Comparison of ENCODE assay signal across 1 cellular context in genomic region chr15:49185473-49185872, GRCh38.
TF ChIP-seq lines count a peak whose summit lies in the region.

No MANE protein-coding gene starts in this region.

TF ChIP-seq in GM23338, 12 proteins besides CTCF, POLR2A, EP300 and RAD21:
- no peak for TF ChIP-seq ZNF462 (CRISPR knock-in tag; IDR thresholded peaks at IDR 0.05)
- TF ChIP-seq NANOG (IDR thresholded peaks at IDR 0.05; ENCODE audit: borderline replicate concordance), result no peak
- no peak for TF ChIP-seq ETS1 (IDR thresholded peaks at IDR 0.05)
- TF ChIP-seq, protein P1, sequence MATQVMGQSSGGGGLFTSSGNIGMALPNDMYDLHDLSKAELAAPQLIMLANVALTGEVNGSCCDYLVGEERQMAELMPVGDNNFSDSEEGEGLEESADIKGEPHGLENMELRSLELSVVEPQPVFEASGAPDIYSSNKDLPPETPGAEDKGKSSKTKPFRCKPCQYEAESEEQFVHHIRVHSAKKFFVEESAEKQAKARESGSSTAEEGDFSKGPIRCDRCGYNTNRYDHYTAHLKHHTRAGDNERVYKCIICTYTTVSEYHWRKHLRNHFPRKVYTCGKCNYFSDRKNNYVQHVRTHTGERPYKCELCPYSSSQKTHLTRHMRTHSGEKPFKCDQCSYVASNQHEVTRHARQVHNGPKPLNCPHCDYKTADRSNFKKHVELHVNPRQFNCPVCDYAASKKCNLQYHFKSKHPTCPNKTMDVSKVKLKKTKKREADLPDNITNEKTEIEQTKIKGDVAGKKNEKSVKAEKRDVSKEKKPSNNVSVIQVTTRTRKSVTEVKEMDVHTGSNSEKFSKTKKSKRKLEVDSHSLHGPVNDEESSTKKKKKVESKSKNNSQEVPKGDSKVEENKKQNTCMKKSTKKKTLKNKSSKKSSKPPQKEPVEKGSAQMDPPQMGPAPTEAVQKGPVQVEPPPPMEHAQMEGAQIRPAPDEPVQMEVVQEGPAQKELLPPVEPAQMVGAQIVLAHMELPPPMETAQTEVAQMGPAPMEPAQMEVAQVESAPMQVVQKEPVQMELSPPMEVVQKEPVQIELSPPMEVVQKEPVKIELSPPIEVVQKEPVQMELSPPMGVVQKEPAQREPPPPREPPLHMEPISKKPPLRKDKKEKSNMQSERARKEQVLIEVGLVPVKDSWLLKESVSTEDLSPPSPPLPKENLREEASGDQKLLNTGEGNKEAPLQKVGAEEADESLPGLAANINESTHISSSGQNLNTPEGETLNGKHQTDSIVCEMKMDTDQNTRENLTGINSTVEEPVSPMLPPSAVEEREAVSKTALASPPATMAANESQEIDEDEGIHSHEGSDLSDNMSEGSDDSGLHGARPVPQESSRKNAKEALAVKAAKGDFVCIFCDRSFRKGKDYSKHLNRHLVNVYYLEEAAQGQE (IDR thresholded peaks at IDR 0.05; ENCODE audit: unreplicated experiment), result no peak
- TF ChIP-seq POLR2AphosphoS5 (IDR thresholded peaks at IDR 0.05; ENCODE audit: low read depth), result no peak
- no peak for TF ChIP-seq ZNF331 (CRISPR knock-in tag; IDR thresholded peaks at IDR 0.05; ENCODE audit: low read depth)
- no peak for TF ChIP-seq EZH2 (IDR thresholded peaks at IDR 0.05; ENCODE audit: low read depth, unreplicated experiment)
- no peak for TF ChIP-seq STAT1 (IDR thresholded peaks at IDR 0.05; ENCODE audit: unreplicated experiment)
- no peak for TF ChIP-seq CREB1 (CRISPR knock-in tag; IDR thresholded peaks at IDR 0.05; ENCODE audit: low read depth)
- TF ChIP-seq JUNB (IDR thresholded peaks at IDR 0.05; ENCODE audit: unreplicated experiment), result no peak
- TF ChIP-seq EZH2phosphoT487 (IDR thresholded peaks at IDR 0.05; ENCODE audit: unreplicated experiment), result no peak
- no peak for TF ChIP-seq ZNF114 (CRISPR knock-in tag; IDR thresholded peaks at IDR 0.05)
